In the genomic region with DNA sequence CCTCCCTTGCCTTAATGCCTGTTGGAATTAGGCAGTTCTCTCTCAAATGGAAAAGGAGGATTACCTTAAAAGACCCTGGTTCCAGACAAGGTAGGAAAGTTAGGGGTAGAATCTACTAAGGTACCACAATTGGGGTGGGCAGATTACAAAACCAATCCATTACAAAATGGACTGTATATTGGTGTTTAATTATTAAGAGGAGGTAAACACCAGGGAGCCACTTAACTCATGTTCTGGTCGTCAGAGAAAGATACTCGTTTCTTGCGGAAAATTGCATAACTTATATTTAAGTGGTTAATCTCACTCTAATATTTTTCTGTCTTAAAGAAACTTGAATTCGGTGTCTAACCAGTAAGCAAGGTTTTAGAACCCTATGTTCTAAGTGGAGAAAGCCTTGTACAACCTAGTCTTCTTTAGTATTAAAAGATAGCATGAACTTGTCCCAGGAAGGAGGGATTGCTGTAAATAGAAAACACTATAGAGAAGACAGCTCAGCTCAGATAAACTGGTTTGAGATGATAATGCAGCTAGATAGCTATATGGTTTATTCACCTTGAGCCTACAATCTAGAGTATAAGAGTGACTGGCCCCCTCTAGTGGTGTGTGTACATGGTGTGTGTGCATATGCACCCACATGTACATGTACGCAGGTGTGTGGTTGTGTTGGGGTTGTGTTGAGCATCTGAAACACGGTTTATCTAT, we compare ENCODE assay signal across 8 cellular contexts. TPM values are rescaled to one million over a fixed set of nuclear protein-coding genes. Genes with fewer than 3 reads are reported as not detected.
A peak's percentile ranks its signal among the peaks of the same experiment; 100 is the strongest.
DNase-seq lines count a peak whose midpoint lies in the region; ATAC-seq and TF ChIP-seq lines count a peak whose summit lies in the region.

No MANE protein-coding gene starts in this region.

- no peak overlapping the region for H3K4me3 ChIP-seq in epithelial cell of proximal tubule (ENCODE audit: low read depth, low read length)
- no peak overlapping the region for H3K4me3 ChIP-seq in MG63

- no peaks in the 10 kb centered on the region for H3K27me3 Mint-ChIP-seq in mesothelial cell of epicardium (ENCODE audit: low read depth)

- TF ChIP-seq CTCF in AG09319 (IDR thresholded peaks at IDR 0.05; ENCODE audit: low read depth, low read length): peak; percentile 50
- TF ChIP-seq CTCF in epithelial cell of proximal tubule (conservative IDR thresholded peaks at IDR 0.05; ENCODE audit: low read depth, low read length): peak; percentile 68
- TF ChIP-seq CTCF in omental fat pad (IDR thresholded peaks at IDR 0.05): no peak
- TF ChIP-seq CTCF in mesothelial cell of epicardium (IDR thresholded peaks at IDR 0.05; ENCODE audit: unreplicated experiment): no peak

- no peak overlapping the region for H3K4me3 Mint-ChIP-seq in mesothelial cell of epicardium

- no peaks in the 10 kb centered on the region for H3K27me3 ChIP-seq in MG63

- no peak overlapping the region for H3K27ac Mint-ChIP-seq in mesothelial cell of epicardium

- no peaks in the 10 kb centered on the region for H3K9me3 ChIP-seq in MG63

- no peaks in the 10 kb centered on the region for H3K36me3 ChIP-seq in MG63

- peaks cover 4% of the 10 kb centered on the region for H3K36me3 Mint-ChIP-seq in mesothelial cell of epicardium

- ATAC-seq in GM19025 (IDR thresholded peaks at IDR 0.05; ENCODE audit: low read depth, unreplicated experiment): peak; percentile 55
- ATAC-seq in omental fat pad (ENCODE audit: low FRiP score): no peak

- H3K9me3 Mint-ChIP-seq in mesothelial cell of epicardium: no peaks in the 10 kb centered on the region

- DNase-seq in AG09319 (ENCODE audit: extremely low read depth, low read depth) (no peak), NCI-H1930 (lab: John Stamatoyannopoulos, UW) (peak; percentile 18 to 27), epithelial cell of proximal tubule (ENCODE audit: low read depth) (no peak), omental fat pad (ENCODE audit: low spot score) (peak; percentile 32), MG63 (no peak), mesothelial cell of epicardium (ENCODE audit: low spot score in 2 of 2, unreplicated experiment in 2 of 2) (no peak)
- peak; percentile 71 for DNase-seq in activated CD4-positive, alpha-beta T cell treated with anti-CD3 and anti-CD28 coated beads for 48 hours

- peaks cover 2% of the 10 kb centered on the region for H3K4me1 Mint-ChIP-seq in mesothelial cell of epicardium

RNA-seq across cellular contexts. Expression of a gene that starts 58.0 kb away (rescaled TPM):
- total RNA-seq in epithelial cell of proximal tubule (6.3 and 6.9 TPM in 2 replicates), omental fat pad (1 to 10 TPM in 1 of 4 donors, under 1 TPM in 2, not detected in 1; 0.28 to 6.5 (median 0.50) TPM), mesothelial cell of epicardium (1.8 to 1.9 TPM (median 1.9 TPM) in 3 replicates)
- total RNA-seq in MG63 (2014; rRNA removed; shearing (Covaris generic); ENCODE audit: low replicate concordance): 1.3 and 2.3 TPM in 2 replicates

Comparison
In these comparisons a context has a peak if more than half of its experiments do, and no peak if none do; other contexts are left out.
1. DNase-seq: peak in NCI-H1930 (2 of 2), activated CD4-positive, alpha-beta T cell treated with anti-CD3 and anti-CD28 coated beads for 48 hours (single experiment) and omental fat pad (single experiment); none in AG09319 (single experiment), epithelial cell of proximal tubule (single experiment), MG63 (single experiment) and mesothelial cell of epicardium (0 of 2).
2. CTCF ChIP-seq: peak in AG09319 (single experiment) and epithelial cell of proximal tubule (single experiment); none in omental fat pad (0 of 3) and mesothelial cell of epicardium (single experiment).